Comparison of ENCODE assay signal across 9 cellular contexts in genomic region chr3:110865934-110866333, GRCh38.
"Had no signal": no experiment of that assay in that cellular context is flagged by ENCODE, and none has a peak within 500 bp of the region (broad histone marks: within the 10 kb centered on the region; RNA-seq: fewer than 3 reads in every experiment).

No MANE protein-coding gene starts in this region.

- H3K27ac Mint-ChIP-seq: HFFc6, IgD-negative memory B cell had no signal

- H3K27me3 Mint-ChIP-seq: IgD-negative memory B cell had no signal

- H3K36me3 ChIP-seq: HAP-1 had no signal

- H3K4me1 Mint-ChIP-seq: IgD-negative memory B cell had no signal

- H3K9me3 ChIP-seq: HAP-1 had no signal

- H3K27ac ChIP-seq: HL-60 had no signal

- H3K9me3 Mint-ChIP-seq: HFFc6 had no signal

- DNase-seq: GOT3, H7, HFFc6, KBM-7 had no signal

- H3K36me3 Mint-ChIP-seq: IgD-negative memory B cell had no signal

- H3K4me1 ChIP-seq: HAP-1 had no signal

- H3K4me3 Mint-ChIP-seq: HFFc6, IgD-negative memory B cell had no signal

- H3K4me3 ChIP-seq: HAP-1 had no signal

- ATAC-seq: HCT116, HepG2 had no signal
